Comparison of ENCODE assay signal across 8 cellular contexts in the genomic region with DNA sequence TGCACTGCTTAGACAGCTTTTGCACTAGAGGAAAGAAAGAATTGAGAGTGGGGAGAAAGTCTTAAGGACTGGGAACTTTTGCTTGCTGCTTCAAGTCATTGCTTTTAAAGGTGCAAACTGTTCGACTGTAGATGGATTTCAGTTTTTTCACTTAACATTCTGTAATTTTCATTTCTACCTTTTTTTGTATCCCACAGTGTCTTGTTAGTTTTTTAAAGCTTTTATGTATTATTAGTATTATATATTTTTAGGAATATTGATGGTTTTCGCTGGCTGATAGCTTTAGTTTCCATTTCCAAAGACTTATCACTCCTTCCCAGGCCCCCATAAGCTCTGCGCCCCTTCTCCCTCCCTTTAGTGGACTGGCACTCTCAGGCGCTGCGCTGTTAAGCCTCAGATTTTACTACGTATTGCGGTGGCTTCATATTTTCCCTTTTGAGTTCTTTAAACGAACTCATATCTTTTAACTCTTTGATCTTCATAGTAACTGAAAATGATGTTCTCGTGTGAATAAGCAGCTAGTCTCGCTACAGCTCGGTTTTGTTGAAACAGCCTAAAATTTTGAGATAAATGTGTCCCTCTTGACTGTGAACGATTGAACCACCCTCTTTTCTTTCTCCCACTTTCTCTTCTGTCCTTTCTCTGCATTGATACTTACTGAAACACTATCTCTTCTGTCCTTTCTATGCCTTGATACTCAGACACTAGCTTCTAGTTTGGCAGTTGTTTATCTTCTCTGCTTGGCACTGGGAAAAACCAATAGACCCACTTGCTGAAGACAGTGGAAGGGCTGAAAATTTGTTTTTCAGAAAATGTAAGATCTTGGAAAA. TPM values are rescaled to one million over a fixed set of nuclear protein-coding genes. Genes with fewer than 3 reads are reported as not detected.
DNase-seq lines count a peak whose midpoint lies in the region; ATAC-seq, FAIRE-seq and TF ChIP-seq lines count a peak whose summit lies in the region.

No MANE protein-coding gene starts in this region.

- H3K27me3 ChIP-seq in K562 (ENCODE audit: control insufficient read depth in 2 of 2, insufficient read depth in 2 of 2, low read length in 2 of 2) (no peaks in the 10 kb centered on the region), thyroid gland (no peaks in the 10 kb centered on the region)

- H3K4me2 ChIP-seq in K562 (ENCODE audit: insufficient read depth, low read length): peak overlapping the region; percentile 77

- H3K4me1 ChIP-seq in K562 (replicated peaks in 1 of 2; ENCODE audit: control insufficient read depth in 2 of 2, insufficient read depth in 2 of 2, low read length in 2 of 2): peaks cover 3 to 4% of the 10 kb centered on the region in 2 experiments; a peak in 4 of 5 replicates
- peaks cover 0 to 5% of the 10 kb centered on the region in 2 donors for H3K4me1 ChIP-seq in kidney (ENCODE audit: control insufficient read depth in 1 of 2, insufficient read depth in 1 of 2, low read depth in 1 of 2, low read length in 2 of 2)
- peaks cover 0 to 5% of the 10 kb centered on the region in 2 donors for H3K4me1 ChIP-seq in thyroid gland

- no peaks in the 10 kb centered on the region for H4K20me1 ChIP-seq in K562 (replicated peaks; ENCODE audit: control insufficient read depth, insufficient read depth, low read length)

- H3K9me1 ChIP-seq in K562 (ENCODE audit: control insufficient read depth, insufficient read depth, low read length): no peaks in the 10 kb centered on the region

- H3K9ac ChIP-seq in K562 (ENCODE audit: insufficient read depth in 1 of 2, low read depth in 2 of 2, low read length in 2 of 2): peak overlapping the region; percentile 49 to 79
- peak overlapping the region in 1 of 2 donors; percentile 20 for H3K9ac ChIP-seq in kidney (ENCODE audit: low read length in 2 of 2)

- BruUV-seq in K562 (replicated peaks; lab: Mats Ljungman, UMichigan): TSS peak; percentile 96

- H2AFZ ChIP-seq in K562 (ENCODE audit: low read depth, low read length): peak overlapping the region; percentile 73

- H3K27ac ChIP-seq in K562 (ENCODE audit: extremely low read depth, low read depth, low read length): peak overlapping the region; percentile 81
- peak overlapping the region in 1 of 2 donors; percentile 39 for H3K27ac ChIP-seq in kidney (ENCODE audit: low read depth in 2 of 2, low read length in 2 of 2)
- peak overlapping the region; percentile 74 to 87 (median 80) for H3K27ac ChIP-seq in thyroid gland

- CTCF ChIA-PET in K562 (lab: Yijun Ruan, JAX; ENCODE audit: low intra/inter-chr PET ratio): no interaction called here

- POLR2A ChIA-PET in K562 (lab: Yijun Ruan, JAX): interaction anchor here (0.6 to 3.1 kb wide), 8 partner anchors 8 to 58 kb away, joined by 3 to 19 read pairs (median 5); no protein-coding TSS in a partner anchor

- FAIRE-seq in K562 (lab: Jason Lieb, UNC) (peak; percentile 67), kidney (lab: Jason Lieb, UNC) (no peak)

- no peaks in the 10 kb centered on the region for H3K9me3 ChIP-seq in K562 (replicated peaks; ENCODE audit: control insufficient read depth, insufficient read depth, low read depth, low read length)
- no peaks in the 10 kb centered on the region for H3K9me3 ChIP-seq in kidney (ENCODE audit: control insufficient read depth in 1 of 2, low read length in 2 of 2)
- H3K9me3 ChIP-seq in thyroid gland: no peaks in the 10 kb centered on the region

- intact Hi-C loops in K562 (cut with micrococcal nuclease) (loop anchor here (10.0 kb wide), 1 partner anchor 463 kb away; no protein-coding TSS in a partner anchor), kidney (cut with DNase I) (no loop called here), thyroid gland (cut with DNase I) (no loop called here)

- in situ Hi-C loops in K562 (cut with MboI): loop anchor here (25.0 kb wide), 1 partner anchor 1280 kb away; no protein-coding TSS in a partner anchor

- no peak for TF ChIP-seq EP300 in K562 (IDR thresholded peaks at IDR 0.05; ENCODE audit: low read length)

- WGBS in K562 (ENCODE audit: insufficient coverage, low coverage, missing lambda C conversion rate): 2% methylated on average over 12 of the region's 12 CpGs
- WGBS in thyroid gland, 2 donors: 60 to 69% methylated on average over 12 of the region's 12 CpGs

- TF ChIP-seq RAD21 in K562 (CRISPR knock-in tag; conservative IDR thresholded peaks at IDR 0.05 in 1 of 2, IDR thresholded peaks at IDR 0.05 in 1 of 2): no peak

- H3K4me3 ChIP-seq in K562: peak overlapping the region; percentile 27
- peak overlapping the region; percentile 74 to 79 for H3K4me3 ChIP-seq in kidney (ENCODE audit: low read length in 2 of 2)
- H3K4me3 ChIP-seq in thyroid gland (replicated peaks in 1 of 3): peak overlapping the region in 2 of 3 donors; percentile 13 to 62

- no peak for TF ChIP-seq CTCF in K562 (IDR thresholded peaks at IDR 0.05 in 2 of 3, conservative IDR thresholded peaks at IDR 0.05 in 1 of 3; ENCODE audit: insufficient read depth in 2 of 3, low read depth in 1 of 3, low read length in 3 of 3)
- TF ChIP-seq CTCF in kidney (IDR thresholded peaks at IDR 0.05; ENCODE audit: borderline replicate concordance, extremely low read depth, insufficient read depth): no peak
- TF ChIP-seq CTCF in thyroid gland (IDR thresholded peaks at IDR 0.05): no peak

- TF ChIP-seq POLR2A in K562 (conservative IDR thresholded peaks at IDR 0.05): no peak
- no peak for TF ChIP-seq POLR2A in thyroid gland (IDR thresholded peaks at IDR 0.05)

- ATAC-seq in K562: no peak
- ATAC-seq in GM21619 (IDR thresholded peaks at IDR 0.05; ENCODE audit: unreplicated experiment): no peak
- ATAC-seq in left lobe of liver: no peak

- H3K79me2 ChIP-seq in K562 (ENCODE audit: control insufficient read depth, insufficient read depth, low read length): peaks cover 10% of the 10 kb centered on the region; the same call in 2 of the 3 replicates

- DNase-seq in NCI-H510A treated with DMSO at 0.1 percent for 48 hours (lab: John Stamatoyannopoulos, UW) (peak; percentile 57), NCI-H510A (lab: John Stamatoyannopoulos, UW) (no peak), K562 (ENCODE audit: extremely low read depth in 1 of 4, low spot score in 3 of 4) (peak in 3 of 4 experiments; percentile 19 to 55 (median 22)), kidney (no peak), thyroid gland (no peak), GDM1 (lab: John Stamatoyannopoulos, UW) (no peak), left lobe of liver (ENCODE audit: low spot score) (no peak)

- no peaks in the 10 kb centered on the region for H3K36me3 ChIP-seq in K562 (ENCODE audit: control insufficient read depth, insufficient read depth, low read length)
- H3K36me3 ChIP-seq in kidney (ENCODE audit: control insufficient read depth in 1 of 2, insufficient read depth in 2 of 2, low read length in 2 of 2): no peaks in the 10 kb centered on the region
- no peaks in the 10 kb centered on the region for H3K36me3 ChIP-seq in thyroid gland

TF ChIP-seq in K562, 482 proteins besides CTCF, POLR2A, EP300 and RAD21 (continues in another document):
- TF ChIP-seq ZFPM2 (CRISPR knock-in tag; IDR thresholded peaks at IDR 0.05): no peak
- no peak for TF ChIP-seq HDAC1 (IDR thresholded peaks at IDR 0.05)
- no peak for TF ChIP-seq CREB1 (IDR thresholded peaks at IDR 0.05)
- TF ChIP-seq CREB1 (CRISPR knock-in tag; IDR thresholded peaks at IDR 0.05): no peak
- TF ChIP-seq, protein P1, sequence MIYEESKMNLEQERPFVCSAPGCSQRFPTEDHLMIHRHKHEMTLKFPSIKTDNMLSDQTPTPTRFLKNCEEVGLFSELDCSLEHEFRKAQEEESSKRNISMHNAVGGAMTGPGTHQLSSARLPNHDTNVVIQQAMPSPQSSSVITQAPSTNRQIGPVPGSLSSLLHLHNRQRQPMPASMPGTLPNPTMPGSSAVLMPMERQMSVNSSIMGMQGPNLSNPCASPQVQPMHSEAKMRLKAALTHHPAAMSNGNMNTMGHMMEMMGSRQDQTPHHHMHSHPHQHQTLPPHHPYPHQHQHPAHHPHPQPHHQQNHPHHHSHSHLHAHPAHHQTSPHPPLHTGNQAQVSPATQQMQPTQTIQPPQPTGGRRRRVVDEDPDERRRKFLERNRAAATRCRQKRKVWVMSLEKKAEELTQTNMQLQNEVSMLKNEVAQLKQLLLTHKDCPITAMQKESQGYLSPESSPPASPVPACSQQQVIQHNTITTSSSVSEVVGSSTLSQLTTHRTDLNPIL (CRISPR knock-in tag; IDR thresholded peaks at IDR 0.05): no peak
- TF ChIP-seq, protein P2, sequence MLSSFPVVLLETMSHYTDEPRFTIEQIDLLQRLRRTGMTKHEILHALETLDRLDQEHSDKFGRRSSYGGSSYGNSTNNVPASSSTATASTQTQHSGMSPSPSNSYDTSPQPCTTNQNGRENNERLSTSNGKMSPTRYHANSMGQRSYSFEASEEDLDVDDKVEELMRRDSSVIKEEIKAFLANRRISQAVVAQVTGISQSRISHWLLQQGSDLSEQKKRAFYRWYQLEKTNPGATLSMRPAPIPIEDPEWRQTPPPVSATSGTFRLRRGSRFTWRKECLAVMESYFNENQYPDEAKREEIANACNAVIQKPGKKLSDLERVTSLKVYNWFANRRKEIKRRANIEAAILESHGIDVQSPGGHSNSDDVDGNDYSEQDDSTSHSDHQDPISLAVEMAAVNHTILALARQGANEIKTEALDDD (IDR thresholded peaks at IDR 0.05): no peak

RNA-seq across cellular contexts. Expression of a gene that starts 2.5 kb away (rescaled TPM):
- total RNA-seq in K562 (2011; cell fraction: chromatin; rRNA removed; ENCODE audit: low replicate concordance): 19.5 and 42.2 TPM in 2 replicates
- 10.2 and 11.8 TPM in 2 replicates for total RNA-seq in K562 (2011; cell fraction: nucleolus; rRNA removed)
- total RNA-seq in K562 (2011; cell fraction: nucleoplasm; rRNA removed): 23.3 and 36.9 TPM in 2 replicates
- 8.0 and 9.8 TPM in 2 replicates for total RNA-seq in K562 (2014; rRNA removed)
- total RNA-seq in K562 (2014; rRNA removed; fragmentation: Illumina TruSeq; extraction: Trizol): 15.9 and 16.3 TPM in 2 replicates
- total RNA-seq in K562 (2015; rRNA removed; fragmentation: Illumina TruSeq; extraction: Trizol): 11.3 and 14.0 TPM in 2 replicates
- total RNA-seq in K562 (2021): 18.1 and 27.4 TPM in 2 replicates
- 15.8 and 16.2 TPM in 2 replicates for polyA plus RNA-seq in K562 (2011; rRNA removed)
- polyA plus RNA-seq in K562 (2011; cell fraction: cytosol; rRNA removed): 12.6 and 14.8 TPM in 2 replicates
- polyA plus RNA-seq in K562 (2011; cell fraction: nucleus; rRNA removed): 28.7 and 41.6 TPM in 2 replicates
- 15.6 and 21.3 TPM in 2 replicates for polyA plus RNA-seq in K562 (2012)
- 21.1 and 23.1 TPM in 2 replicates for polyA plus RNA-seq in K562 (2014; fragmentation: Illumina TruSeq; extraction: Trizol)
- 1 to 10 TPM; 7.2 to 9.8 TPM for polyA plus RNA-seq in K562 (2014; fragmentation: Nextera tagmentation; extraction: Ambion mirVana)
- 10.5 and 12.0 TPM in 2 replicates for polyA plus RNA-seq in K562 (2014; rRNA removed)
- 20.5 and 28.2 TPM in 2 replicates for polyA minus RNA-seq in K562 (2011; rRNA and poly(A)+ RNA removed)
- polyA minus RNA-seq in K562 (2011; cell fraction: cytosol; rRNA and poly(A)+ RNA removed): 5.4 and 7.4 TPM in 2 replicates
- 16.8 and 35.5 TPM in 2 replicates for polyA minus RNA-seq in K562 (2011; cell fraction: nucleus; rRNA and poly(A)+ RNA removed)
- 28.6 TPM for total RNA-seq in kidney
- polyA plus RNA-seq in kidney (ENCODE audit: insufficient read depth, low read depth, low replicate concordance): 2.0 TPM
- total RNA-seq in thyroid gland: 10 to 100 TPM in 1 of 4 donors, 1 to 10 TPM in 3; 5.9 to 18.6 (median 9.4) TPM
- total RNA-seq in left lobe of liver: 8.4 TPM

Comparison
In these comparisons a context has a peak if more than half of its experiments do, and no peak if none do; other contexts are left out.
1. DNase-seq: peak in NCI-H510A treated with DMSO at 0.1 percent for 48 hours (single experiment) and K562 (3 of 4); none in NCI-H510A (single experiment), kidney (single experiment), thyroid gland (0 of 2), GDM1 (single experiment) and left lobe of liver (single experiment).
2. Peak in every context shown above with its lines, with median percentiles within 50 percentile points of each other: H3K4me3 ChIP-seq.